In genomic region chr9:127092041-127092608, GRCh38 we compare ENCODE assay signal across 1 cellular context.
TF ChIP-seq lines count a peak whose summit lies in the region.

No MANE protein-coding gene starts in this region.

TF ChIP-seq in H1, 55 proteins besides CTCF, POLR2A, EP300 and RAD21 (continued from another document):
- TF ChIP-seq CHD7 (IDR thresholded peaks at IDR 0.05; ENCODE audit: insufficient replicate concordance, low read length) (no peak), TAF1 (IDR thresholded peaks at IDR 0.05; ENCODE audit: low read depth, low read length) (no peak), KDM4A (IDR thresholded peaks at IDR 0.05; ENCODE audit: low read depth, low read length, severe bottlenecking) (no peak), HDAC6 (IDR thresholded peaks at IDR 0.05; ENCODE audit: low read depth, low read length) (no peak), BRCA1 (IDR thresholded peaks at IDR 0.05; ENCODE audit: low read depth, low read length) (no peak)
TF ChIP-seq in H1: peak in this region for 0.
